8 cellular contexts compared by ENCODE assay signal in the genomic region with DNA sequence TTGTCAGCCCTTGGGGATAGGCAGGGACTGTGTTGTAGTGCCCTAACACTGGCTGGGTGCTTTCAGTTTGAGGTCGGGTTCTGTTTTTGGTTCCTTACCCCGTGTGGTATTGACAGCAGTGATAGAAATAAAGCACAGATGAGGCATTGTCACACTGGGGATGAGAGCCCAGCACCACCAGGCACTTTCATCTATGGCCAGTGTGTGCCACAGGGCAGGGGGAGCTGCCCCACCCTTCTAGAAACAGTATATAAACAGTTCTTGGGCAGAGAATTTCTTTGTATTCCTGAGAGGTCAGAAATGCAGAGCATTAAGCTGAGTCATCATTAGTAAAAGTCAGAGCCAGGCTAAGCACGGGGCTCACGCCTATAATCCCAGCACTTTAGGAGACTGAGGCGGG. TPM values are rescaled to one million over a fixed set of nuclear protein-coding genes. Genes with fewer than 3 reads are reported as not detected.
A peak's percentile ranks its signal among the peaks of the same experiment; 100 is the strongest.
DNase-seq lines count a peak whose midpoint lies in the region; ATAC-seq and TF ChIP-seq lines count a peak whose summit lies in the region.
"Had no signal": no experiment of that assay in that cellular context is flagged by ENCODE, and none has a peak within 500 bp of the region (broad histone marks: within the 10 kb centered on the region; RNA-seq: fewer than 3 reads in every experiment).

No MANE protein-coding gene starts in this region.

- peak overlapping the region; percentile 32 for H3K4me3 ChIP-seq in choroid plexus epithelial cell (ENCODE audit: low read depth, low read length)
- no peak overlapping the region for H3K4me3 ChIP-seq in testis

- 72 to 73% methylated on average over 5 of the region's 5 CpGs for WGBS in testis, 2 donors

- TF ChIP-seq CTCF in choroid plexus epithelial cell (conservative IDR thresholded peaks at IDR 0.05; ENCODE audit: low read depth, low read length) = no peak
- no peak for TF ChIP-seq CTCF in testis (IDR thresholded peaks at IDR 0.05)

- no peaks in the 10 kb centered on the region for H3K9me3 ChIP-seq in testis

- no peaks in the 10 kb centered on the region for H3K27me3 ChIP-seq in testis

- intact Hi-C loops in testis (cut with DNase I; ENCODE audit: low total_unique reads) (no loop called here), posterior vena cava (cut with DNase I) (no loop called here)

- DNase-seq in MV-4-11 (lab: John Stamatoyannopoulos, UW) (peak; percentile 10), choroid plexus epithelial cell (ENCODE audit: low read depth) (peak; percentile 84), lung microvascular endothelial cell (ENCODE audit: low read depth in 2 of 2) (peak; percentile 40 to 45), testis (no peak), posterior vena cava (ENCODE audit: low spot score) (no peak)
- DNase-seq: activated CD4-positive, alpha-beta T cell treated with anti-CD3 and anti-CD28 coated beads, Interleukin-2, amount 50 U/mL, for 48 hours had no signal

- no peaks in the 10 kb centered on the region for H3K36me3 ChIP-seq in testis (ENCODE audit: low read depth, missing control alignments)

- TF ChIP-seq POLR2A in testis (IDR thresholded peaks at IDR 0.05) = no peak

- ATAC-seq in HG03097 (IDR thresholded peaks at IDR 0.05; ENCODE audit: low FRiP score, unreplicated experiment) = no peak
- ATAC-seq in GM19452 (IDR thresholded peaks at IDR 0.05; ENCODE audit: unreplicated experiment) = no peak

- peak overlapping the region; percentile 37 to 78 for H3K27ac ChIP-seq in testis

- H3K4me1 ChIP-seq in testis = peaks cover 40% of the 10 kb centered on the region

RNA-seq across cellular contexts. Expression of gene CDC42EP2, which starts 23.1 kb away (rescaled TPM):
- total RNA-seq in lung microvascular endothelial cell (5.4 and 10.1 TPM in 2 replicates), testis (1 to 10 TPM; 3.5 to 4.4 TPM), posterior vena cava (10 to 100 TPM; 15.7 to 16.2 TPM)
- polyA plus RNA-seq in testis (ENCODE audit: insufficient read depth, low read depth, low replicate concordance) = 5.1 TPM

RNA-seq across cellular contexts. Expression of gene POLA2, which starts 29.9 kb away (rescaled TPM):
- total RNA-seq in lung microvascular endothelial cell (1.8 and 3.5 TPM in 2 replicates), testis (10 to 100 TPM; 24.2 to 27.6 TPM), posterior vena cava (1 to 10 TPM; 6.0 to 6.1 TPM)
- polyA plus RNA-seq in testis (ENCODE audit: insufficient read depth, low read depth, low replicate concordance) = 21.9 TPM

RNA-seq across cellular contexts. Expression of gene DPF2, which starts 42.0 kb away (rescaled TPM):
- total RNA-seq in lung microvascular endothelial cell (17.9 and 18.3 TPM in 2 replicates), testis (10 to 100 TPM; 86.8 to 91.2 TPM), posterior vena cava (10 to 100 TPM; 38.2 to 55.6 TPM)
- polyA plus RNA-seq in testis (ENCODE audit: insufficient read depth, low read depth, low replicate concordance) = 94.5 TPM

Comparison
In these comparisons a context has a peak if more than half of its experiments do, and no peak if none do; other contexts are left out.
1. DNase-seq: peak in MV-4-11 (single experiment), choroid plexus epithelial cell (single experiment) and lung microvascular endothelial cell (2 of 2); none in testis (single experiment) and posterior vena cava (single experiment).